33 cellular contexts compared by ENCODE assay signal in genomic region chr15:61250613-61251012, GRCh38. TPM values are rescaled to one million over a fixed set of nuclear protein-coding genes. Genes with fewer than 3 reads are reported as not detected.
DNase-seq lines count a peak whose midpoint lies in the region; ATAC-seq and TF ChIP-seq lines count a peak whose summit lies in the region.
"Had no signal": no experiment of that assay in that cellular context is flagged by ENCODE, and none has a peak within 500 bp of the region (broad histone marks: within the 10 kb centered on the region; RNA-seq: fewer than 3 reads in every experiment).

No MANE protein-coding gene starts in this region.

- no peak overlapping the region for H2AK5ac ChIP-seq in mesendoderm (ENCODE audit: low read length)

- POLR2A ChIA-PET in activated CD4-positive, alpha-beta T cell treated with anti-CD3 and anti-CD28 coated beads for 36 hours (lab: Charles Lee): no interaction called here

- no peak overlapping the region for H3K4me3 Mint-ChIP-seq in activated CD4-positive, alpha-beta T cell treated with anti-CD3 and anti-CD28 coated beads, Interleukin-2, amount 10 ng/mL, durations not matched to agents 24 days and 14 days
- no peak overlapping the region for H3K4me3 Mint-ChIP-seq in activated CD4-positive, alpha-beta T cell treated with anti-CD3 and anti-CD28 coated beads for 36 hours
- H3K4me3 Mint-ChIP-seq in endodermal cell: no peak overlapping the region
- H3K4me3 Mint-ChIP-seq: B cell; CD14-positive monocyte; CD4-positive, alpha-beta memory T cell; CD4-positive, alpha-beta T cell; CD4-positive, CD25-positive, alpha-beta regulatory T cell; CD8-positive, alpha-beta memory T cell; CD8-positive, alpha-beta T cell had no signal

- peaks cover 26% of the 10 kb centered on the region for H3K27me3 Mint-ChIP-seq in activated CD4-positive, alpha-beta T cell treated with anti-CD3 and anti-CD28 coated beads, Interleukin-2, amount 10 ng/mL, durations not matched to agents 24 days and 14 days
- peaks cover 23% of the 10 kb centered on the region for H3K27me3 Mint-ChIP-seq in activated CD4-positive, alpha-beta T cell treated with anti-CD3 and anti-CD28 coated beads for 36 hours
- no peaks in the 10 kb centered on the region for H3K27me3 Mint-ChIP-seq in endodermal cell (ENCODE audit: insufficient read depth)

- no peak overlapping the region for H2BK15ac ChIP-seq in mesendoderm (replicated peaks; ENCODE audit: low read depth)

- H3K9me3 Mint-ChIP-seq in activated CD4-positive, alpha-beta T cell treated with anti-CD3 and anti-CD28 coated beads, Interleukin-2, amount 10 ng/mL, durations not matched to agents 24 days and 14 days: no peaks in the 10 kb centered on the region
- H3K9me3 Mint-ChIP-seq in activated CD4-positive, alpha-beta T cell treated with anti-CD3 and anti-CD28 coated beads for 36 hours (ENCODE audit: low read depth): no peaks in the 10 kb centered on the region
- no peaks in the 10 kb centered on the region for H3K9me3 Mint-ChIP-seq in endodermal cell
- H3K9me3 Mint-ChIP-seq: CD4-positive, alpha-beta memory T cell; CD4-positive, alpha-beta T cell; CD8-positive, alpha-beta T cell had no signal

- CTCF ChIA-PET in activated CD4-positive, alpha-beta T cell treated with anti-CD3 and anti-CD28 coated beads for 36 hours (lab: Charles Lee): no interaction called here

- no peak for TF ChIP-seq POLR2A in thyroid gland (IDR thresholded peaks at IDR 0.05)

- intact Hi-C loops in activated CD4-positive, alpha-beta T cell treated with anti-CD3 and anti-CD28 coated beads, Interleukin-2, amount 10 ng/mL, durations not matched to agents 24 days and 14 days (cut with micrococcal nuclease): no loop called here
- intact Hi-C loops in activated CD4-positive, alpha-beta T cell treated with anti-CD3 and anti-CD28 coated beads for 36 hours (cut with DNase I, micrococcal nuclease): no loop called here
- intact Hi-C loops in thyroid gland (cut with DNase I): no loop called here

- no peak overlapping the region for H3K4ac ChIP-seq in mesendoderm (ENCODE audit: low read depth, low read length)

- H3K36me3 Mint-ChIP-seq in activated CD4-positive, alpha-beta T cell treated with anti-CD3 and anti-CD28 coated beads, Interleukin-2, amount 10 ng/mL, durations not matched to agents 24 days and 14 days (ENCODE audit: low read depth): no peaks in the 10 kb centered on the region
- no peaks in the 10 kb centered on the region for H3K36me3 Mint-ChIP-seq in activated CD4-positive, alpha-beta T cell treated with anti-CD3 and anti-CD28 coated beads for 36 hours (ENCODE audit: low read depth)
- no peaks in the 10 kb centered on the region for H3K36me3 Mint-ChIP-seq in endodermal cell (ENCODE audit: low read depth)
- H3K36me3 Mint-ChIP-seq: CD14-positive monocyte; CD4-positive, alpha-beta memory T cell; CD4-positive, CD25-positive, alpha-beta regulatory T cell; CD8-positive, alpha-beta memory T cell; CD8-positive, alpha-beta T cell had no signal

- no peak overlapping the region for H3K4me2 ChIP-seq in mesendoderm (ENCODE audit: low read length)
- H3K4me2 ChIP-seq: A549; BLaER1; BLaER1 treated with 17β-estradiol and CSF1 and Interleukin-3, amounts not matched to agents 10 nM and 100 nM had no signal

- H3K4me1 Mint-ChIP-seq in activated CD4-positive, alpha-beta T cell treated with anti-CD3 and anti-CD28 coated beads, Interleukin-2, amount 10 ng/mL, durations not matched to agents 24 days and 14 days: no peaks in the 10 kb centered on the region
- H3K4me1 Mint-ChIP-seq in activated CD4-positive, alpha-beta T cell treated with anti-CD3 and anti-CD28 coated beads for 36 hours: no peaks in the 10 kb centered on the region
- peaks cover 8% of the 10 kb centered on the region for H3K4me1 Mint-ChIP-seq in endodermal cell
- H3K4me1 Mint-ChIP-seq: B cell; CD14-positive monocyte; CD4-positive, alpha-beta memory T cell; CD4-positive, CD25-positive, alpha-beta regulatory T cell; CD8-positive, alpha-beta memory T cell had no signal

- H4K8ac ChIP-seq in mesendoderm (ENCODE audit: low read depth, low read length): no peak overlapping the region

- H3K79me1 ChIP-seq in mesendoderm (ENCODE audit: low read length): no peaks in the 10 kb centered on the region

- H3K4me3 ChIP-seq in endodermal cell (ENCODE audit: low read length) (no peak overlapping the region), mesendoderm (ENCODE audit: low read length) (no peak overlapping the region), thyroid gland (replicated peaks in 1 of 3) (no peak overlapping the region)
- H3K4me3 ChIP-seq: A549; BLaER1; BLaER1 treated with 17β-estradiol and CSF1 and Interleukin-3, amounts not matched to agents 10 nM and 100 nM had no signal

- TF ChIP-seq CTCF in endodermal cell (conservative IDR thresholded peaks at IDR 0.05): no peak
- TF ChIP-seq CTCF in thyroid gland (IDR thresholded peaks at IDR 0.05): no peak

- no peak overlapping the region for H3K9ac ChIP-seq in endodermal cell (ENCODE audit: extremely low read depth, low read length, poor library complexity, severe bottlenecking)
- H3K9ac ChIP-seq in mesendoderm (ENCODE audit: low read length): no peak overlapping the region
- H3K9ac ChIP-seq: BLaER1; BLaER1 treated with 17β-estradiol and CSF1 and Interleukin-3, amounts not matched to agents 10 nM and 100 nM had no signal

- H3K36me3 ChIP-seq in endodermal cell (ENCODE audit: control insufficient read depth, insufficient read depth, low read length) (no peaks in the 10 kb centered on the region), mesendoderm (ENCODE audit: control insufficient read depth, insufficient read depth, low read length) (no peaks in the 10 kb centered on the region), thyroid gland (no peaks in the 10 kb centered on the region)
- H3K36me3 ChIP-seq: BE2C; BLaER1; BLaER1 treated with 17β-estradiol and CSF1 and Interleukin-3, amounts not matched to agents 10 nM and 100 nM had no signal

- ATAC-seq in activated CD4-positive, alpha-beta T cell treated with anti-CD3 and anti-CD28 coated beads for 36 hours: no peak
- ATAC-seq in GM19452 (IDR thresholded peaks at IDR 0.05; ENCODE audit: unreplicated experiment): no peak
- ATAC-seq: A549; CD8-positive, alpha-beta T cell had no signal

- H3K4me1 ChIP-seq in endodermal cell (ENCODE audit: control insufficient read depth, insufficient read depth, low read length) (no peaks in the 10 kb centered on the region), mesendoderm (ENCODE audit: control insufficient read depth, low read depth, low read length) (no peaks in the 10 kb centered on the region), thyroid gland (no peaks in the 10 kb centered on the region)
- H3K4me1 ChIP-seq: A549; BE2C; BLaER1; BLaER1 treated with 17β-estradiol and CSF1 and Interleukin-3, amounts not matched to agents 10 nM and 100 nM; Caco-2 had no signal

- H3K79me2 ChIP-seq in mesendoderm (ENCODE audit: control insufficient read depth, insufficient read depth, low read length): no peaks in the 10 kb centered on the region

- H4K5ac ChIP-seq in mesendoderm (ENCODE audit: low read length): no peak overlapping the region

- no peak overlapping the region for H3K56ac ChIP-seq in mesendoderm (ENCODE audit: low read length)

- no peak overlapping the region for H3K27ac Mint-ChIP-seq in activated CD4-positive, alpha-beta T cell treated with anti-CD3 and anti-CD28 coated beads, Interleukin-2, amount 10 ng/mL, durations not matched to agents 24 days and 14 days
- no peak overlapping the region for H3K27ac Mint-ChIP-seq in activated CD4-positive, alpha-beta T cell treated with anti-CD3 and anti-CD28 coated beads for 36 hours
- H3K27ac Mint-ChIP-seq in endodermal cell: no peak overlapping the region
- H3K27ac Mint-ChIP-seq: B cell; CD14-positive monocyte; CD4-positive, alpha-beta memory T cell; CD4-positive, alpha-beta T cell; CD4-positive, CD25-positive, alpha-beta regulatory T cell; CD8-positive, alpha-beta memory T cell; CD8-positive, alpha-beta T cell had no signal

- no peak overlapping the region for H2BK5ac ChIP-seq in mesendoderm (ENCODE audit: low read length)

- H3K9me3 ChIP-seq in endodermal cell (ENCODE audit: control insufficient read depth, low read length): no peaks in the 10 kb centered on the region
- H3K9me3 ChIP-seq in thyroid gland: no peaks in the 10 kb centered on the region
- H3K9me3 ChIP-seq: A549, BE2C, BLaER1, Caco-2 had no signal

- no peaks in the 10 kb centered on the region for H3K27me3 ChIP-seq in endodermal cell (ENCODE audit: control insufficient read depth, insufficient read depth, low read length, poor library complexity, severe bottlenecking)
- no peaks in the 10 kb centered on the region for H3K27me3 ChIP-seq in mesendoderm (ENCODE audit: insufficient read depth, low read length, poor library complexity)
- no peaks in the 10 kb centered on the region for H3K27me3 ChIP-seq in thyroid gland
- H3K27me3 ChIP-seq: BE2C; BLaER1; BLaER1 treated with 17β-estradiol and CSF1 and Interleukin-3, amounts not matched to agents 10 nM and 100 nM had no signal

- 70 to 91% methylated on average over 1 to 3 of the region's 3 CpGs for WGBS in endodermal cell (ENCODE audit: insufficient coverage in 1 of 2, insufficient read length in 1 of 2), 2 experiments
- no CpG with 5 or more reads among the region's 3 CpGs for WGBS in mesendoderm (ENCODE audit: extremely low coverage, insufficient coverage, low lambda C conversion rate)
- 50 to 63% methylated on average over 3 of the region's 3 CpGs for WGBS in thyroid gland, 2 donors

- no peak overlapping the region for H3K23ac ChIP-seq in mesendoderm (ENCODE audit: low read length)

- no peak overlapping the region for H2BK120ac ChIP-seq in mesendoderm (ENCODE audit: low read depth, low read length)

- H3K18ac ChIP-seq in mesendoderm (ENCODE audit: low read length): no peak overlapping the region

- H3K27ac ChIP-seq in endodermal cell (ENCODE audit: low read depth, low read length): no peak overlapping the region
- H3K27ac ChIP-seq in mesendoderm (ENCODE audit: low read depth, low read length): no peak overlapping the region
- no peak overlapping the region for H3K27ac ChIP-seq in thyroid gland
- H3K27ac ChIP-seq: 22Rv1; A549; BLaER1; BLaER1 treated with 17β-estradiol and CSF1 and Interleukin-3, amounts not matched to agents 10 nM and 100 nM; C4-2B had no signal

- DNase-seq in activated CD4-positive, alpha-beta T cell treated with anti-CD3 and anti-CD28 coated beads, Interleukin-2, amount 10 ng/mL, durations not matched to agents 24 days and 14 days: peak; percentile 31
- DNase-seq in activated CD4-positive, alpha-beta T cell treated with anti-CD3 and anti-CD28 coated beads for 36 hours: no peak
- peak; percentile 58 for DNase-seq in endodermal cell
- DNase-seq in mesendoderm: peak; percentile 82
- DNase-seq in thyroid gland: no peak
- DNase-seq: 8988T; ACHN; AML-193; BE2C; C1 segment of cervical spinal cord; Caco-2; Calu3; CD4-positive, alpha-beta memory T cell; CD4-positive, alpha-beta T cell; CD4-positive, CD25-positive, alpha-beta regulatory T cell; CD8-positive, alpha-beta memory T cell; CD8-positive, alpha-beta T cell; COR-L47; DMS 273 treated with DMSO at 0.1 percent for 48 hours; DMS153; DMS53; DMS79; DMS79 treated with DMSO at 0.1 percent for 48 hours; DND-41; EL had no signal

RNA-seq across cellular contexts. Expression of gene RORA, which starts 21.5 kb away (rescaled TPM):
- total RNA-seq in activated CD4-positive, alpha-beta T cell treated with anti-CD3 and anti-CD28 coated beads, Interleukin-2, amount 10 ng/mL, durations not matched to agents 24 days and 14 days: 17.1 and 17.4 TPM in 2 replicates
- total RNA-seq in activated CD4-positive, alpha-beta T cell treated with anti-CD3 and anti-CD28 coated beads for 36 hours: 10 to 100 TPM; 22.2 to 27.7 TPM
- total RNA-seq in endodermal cell (10 to 100 TPM; 30.5 to 35.2 TPM), thyroid gland (100 to 1,000 TPM in 1 of 4 donors, 10 to 100 TPM in 3; 64.1 to 141 (median 71.9) TPM)
- polyA plus RNA-seq in endodermal cell (2013, experiment 1 of 2): 4.2 TPM
- polyA plus RNA-seq in endodermal cell (2013, experiment 2 of 2): 4.3 TPM
- 1.6 TPM for polyA plus RNA-seq in mesendoderm (2013, experiment 1 of 2)
- polyA plus RNA-seq in mesendoderm (2013, experiment 2 of 2): 1.8 TPM

Comparison
In these comparisons a context has a peak if more than half of its experiments do, and no peak if none do; other contexts are left out.
1. DNase-seq: peak in activated CD4-positive, alpha-beta T cell treated with anti-CD3 and anti-CD28 coated beads, Interleukin-2, amount 10 ng/mL, durations not matched to agents 24 days and 14 days (single experiment), endodermal cell (single experiment) and mesendoderm (single experiment); none in activated CD4-positive, alpha-beta T cell treated with anti-CD3 and anti-CD28 coated beads for 36 hours (single experiment) and thyroid gland (0 of 2).